ENCODE assay signal across 7 cellular contexts in genomic region chr17:49494937-49495841, GRCh38. TPM values are rescaled to one million over a fixed set of nuclear protein-coding genes. Genes with fewer than 3 reads are reported as not detected.
A peak's percentile ranks its signal among the peaks of the same experiment; 100 is the strongest.
DNase-seq lines count a peak whose midpoint lies in the region; FAIRE-seq and TF ChIP-seq lines count a peak whose summit lies in the region.

Gene NGFR (plus strand): TSS chr17:49495293. CDS start chr17:49495418, 125 bp downstream.

- H3K9me3 ChIP-seq in small intestine (ENCODE audit: control insufficient read depth, low read depth) = no peaks in the 10 kb centered on the region

- no peak; the same call in 1 of the 2 replicates for TF ChIP-seq CTCF in KMS-11 (conservative IDR thresholded peaks at IDR 0.05; ENCODE audit: low read depth, low read length)
- peak in 1 of 2 experiments; percentile 21 for TF ChIP-seq CTCF in brain (conservative IDR thresholded peaks at IDR 0.05)

- H3K9me3 Mint-ChIP-seq in T-helper 1 cell treated with Interleukin-12 subunit alpha and Interleukin-12 subunit beta and Interleukin-4 antibody, amounts not matched to agents 30 μg/mL and 1 μg/mL, for 36 hours = no peaks in the 10 kb centered on the region
- H3K9me3 Mint-ChIP-seq in brain = peaks cover 0 to 19% (median 0%) of the 10 kb centered on the region in 5 experiments
- H3K9me3 Mint-ChIP-seq in immature natural killer cell = peaks cover 0 to 1% (median 0%) of the 10 kb centered on the region in 6 donors

- H3K4me2 ChIP-seq in KMS-11 = peak within 1 kb of the TSS; percentile 80

- H3K36me3 Mint-ChIP-seq in T-helper 1 cell treated with Interleukin-12 subunit alpha and Interleukin-12 subunit beta and Interleukin-4 antibody, amounts not matched to agents 30 μg/mL and 1 μg/mL, for 36 hours (ENCODE audit: low read depth) = no peaks in the 10 kb centered on the region
- H3K36me3 Mint-ChIP-seq in brain (no peaks in the 10 kb centered on the region), immature natural killer cell (no peaks in the 10 kb centered on the region)

- FAIRE-seq in GM12891 (lab: Jason Lieb, UNC) = peak; percentile 31
- no peak for FAIRE-seq in small intestine (lab: Jason Lieb, UNC)

- DNase-seq in GM12891 (ENCODE audit: insufficient read length, low spot score) = peak; percentile 85
- DNase-seq in immature natural killer cell = peak; percentile 55 to 66 (median 65)
- no peak for DNase-seq in small intestine
- no peak for DNase-seq in DMS153 treated with DMSO at 0.1 percent for 48 hours (lab: John Stamatoyannopoulos, UW; ENCODE audit: unreplicated experiment)

- no peak within 1 kb of the TSS for H3K9ac ChIP-seq in KMS-11

- no peaks in the 10 kb centered on the region for H4K20me1 ChIP-seq in KMS-11 (ENCODE audit: insufficient read depth)

- H3K4me1 Mint-ChIP-seq in T-helper 1 cell treated with Interleukin-12 subunit alpha and Interleukin-12 subunit beta and Interleukin-4 antibody, amounts not matched to agents 30 μg/mL and 1 μg/mL, for 36 hours (ENCODE audit: low read depth) = peaks cover 13% of the 10 kb centered on the region
- peaks cover 19% of the 10 kb centered on the region for H3K4me1 Mint-ChIP-seq in brain
- H3K4me1 Mint-ChIP-seq in immature natural killer cell = peaks cover 29 to 38% of the 10 kb centered on the region in 2 donors

- peaks cover 84% of the 10 kb centered on the region for H3K27me3 Mint-ChIP-seq in T-helper 1 cell treated with Interleukin-12 subunit alpha and Interleukin-12 subunit beta and Interleukin-4 antibody, amounts not matched to agents 30 μg/mL and 1 μg/mL, for 36 hours (ENCODE audit: low read depth)
- H3K27me3 Mint-ChIP-seq in brain (peaks cover 91% of the 10 kb centered on the region), immature natural killer cell (ENCODE audit: low read depth in 3 of 3) (peaks cover 23 to 27% (median 25%) of the 10 kb centered on the region in 3 donors)

- peak within 1 kb of the TSS; percentile 76 for H3K4me3 Mint-ChIP-seq in T-helper 1 cell treated with Interleukin-12 subunit alpha and Interleukin-12 subunit beta and Interleukin-4 antibody, amounts not matched to agents 30 μg/mL and 1 μg/mL, for 36 hours
- H3K4me3 Mint-ChIP-seq in brain (peak within 1 kb of the TSS; percentile 79 to 92 (median 90)), immature natural killer cell (peak within 1 kb of the TSS; percentile 78 to 84 (median 82))

- WGBS in small intestine, 3 donors = 1% methylated on average over 51 to 81 of the region's 81 CpGs

- H3K36me3 ChIP-seq in KMS-11 (ENCODE audit: insufficient read depth) (no peaks in the 10 kb centered on the region), small intestine (ENCODE audit: control insufficient read depth in 2 of 2, insufficient read depth in 2 of 2, low read length in 2 of 2) (no peaks in the 10 kb centered on the region)

- H3K4me1 ChIP-seq in KMS-11 (ENCODE audit: low read depth, poor library complexity, severe bottlenecking) (peaks cover 10% of the 10 kb centered on the region), small intestine (ENCODE audit: control insufficient read depth in 2 of 2, insufficient read depth in 1 of 2, low read depth in 1 of 2, low read length in 1 of 2) (no peaks in the 10 kb centered on the region)

- peak within 1 kb of the TSS; percentile 69; the same call in 1 of the 2 replicates for H2AFZ ChIP-seq in KMS-11 (ENCODE audit: low read depth)

- H3K27ac Mint-ChIP-seq in T-helper 1 cell treated with Interleukin-12 subunit alpha and Interleukin-12 subunit beta and Interleukin-4 antibody, amounts not matched to agents 30 μg/mL and 1 μg/mL, for 36 hours = no peak within 1 kb of the TSS
- H3K27ac Mint-ChIP-seq in brain = peak within 1 kb of the TSS in 2 of 5 experiments; percentile 50 to 83
- peak within 1 kb of the TSS in 2 of 6 donors; percentile 29 to 45 for H3K27ac Mint-ChIP-seq in immature natural killer cell

- peaks cover 84% of the 10 kb centered on the region for H3K27me3 ChIP-seq in KMS-11 (ENCODE audit: insufficient read depth, low read depth)
- peaks cover 11 to 17% of the 10 kb centered on the region in 2 donors for H3K27me3 ChIP-seq in small intestine (ENCODE audit: control insufficient read depth in 2 of 2, insufficient read depth in 2 of 2, low read length in 2 of 2)

- H3K27ac ChIP-seq in KMS-11 = no peak within 1 kb of the TSS
- no peak within 1 kb of the TSS for H3K27ac ChIP-seq in small intestine (ENCODE audit: low read depth in 1 of 2, low read length in 1 of 2)

- H3K79me2 ChIP-seq in KMS-11 (ENCODE audit: insufficient read depth, low read depth) = no peaks in the 10 kb centered on the region

- no peak within 1 kb of the TSS for H3K4me3 ChIP-seq in KMS-11 (IDR thresholded peaks at IDR 0.05; ENCODE audit: insufficient read depth, low read depth, low read length)
- peak within 1 kb of the TSS; percentile 22 to 44 for H3K4me3 ChIP-seq in small intestine (ENCODE audit: low read depth in 1 of 2, low read length in 2 of 2)

- no peak for TF ChIP-seq POLR2A in GM12891 (IDR thresholded peaks at IDR 0.05; ENCODE audit: low read depth, low read length)

TF ChIP-seq in GM12891, 5 proteins besides CTCF, POLR2A, EP300 and RAD21:
- TF ChIP-seq POU2F2 (IDR thresholded peaks at IDR 0.05; ENCODE audit: low read depth, low read length) (no peak), SPI1 (IDR thresholded peaks at IDR 0.05; ENCODE audit: low read depth, low read length) (no peak), PAX5 (IDR thresholded peaks at IDR 0.05; ENCODE audit: insufficient read depth, low read length, severe bottlenecking) (no peak), TAF1 (IDR thresholded peaks at IDR 0.05; ENCODE audit: low read depth, low read length) (no peak), POLR2AphosphoS5 (IDR thresholded peaks at IDR 0.05; ENCODE audit: low read depth, low read length) (no peak)

RNA-seq across cellular contexts. Expression of gene NGFR, which starts in this region (rescaled TPM):
- polyA plus RNA-seq in GM12891 (2012; ENCODE audit: low read depth, missing spikeins) = 1.1 TPM
- 2.6 TPM for polyA plus RNA-seq in brain (ENCODE audit: insufficient read depth, low read depth, low replicate concordance)
- polyA plus RNA-seq in immature natural killer cell = under 1 TPM in 1 of 3 donors, not detected in 2; 0.45 TPM
- 10 to 100 TPM in 1 of 3 donors, under 1 TPM in 1, not detected in 1; 0.54 to 22.8 TPM for polyA plus RNA-seq in small intestine

Comparison
In these comparisons a context has a peak if more than half of its experiments do, and no peak if none do; other contexts are left out.
1. Peak in DNase-seq in immature natural killer cell; RNA of the gene not detected or under 1 TPM.